9 cellular contexts compared by ENCODE assay signal in genomic region chr6:63441266-63441956, GRCh38.
A peak's percentile ranks its signal among the peaks of the same experiment; 100 is the strongest.
DNase-seq lines count a peak whose midpoint lies in the region; ATAC-seq and TF ChIP-seq lines count a peak whose summit lies in the region.
"Had no signal": no experiment of that assay in that cellular context is flagged by ENCODE, and none has a peak within 500 bp of the region (broad histone marks: within the 10 kb centered on the region; RNA-seq: fewer than 3 reads in every experiment).

No MANE protein-coding gene starts in this region.

- H3K27me3 Mint-ChIP-seq in glutamatergic neuron (ENCODE audit: unreplicated experiment) (peaks cover 9% of the 10 kb centered on the region), type B pancreatic cell (peaks cover 9% of the 10 kb centered on the region)

- H3K27ac Mint-ChIP-seq in glutamatergic neuron (ENCODE audit: unreplicated experiment), result no peak overlapping the region
- H3K27ac Mint-ChIP-seq in type B pancreatic cell, result no peak overlapping the region

- peaks cover 3% of the 10 kb centered on the region for H3K4me1 Mint-ChIP-seq in glutamatergic neuron (ENCODE audit: low read depth, unreplicated experiment)
- no peaks in the 10 kb centered on the region for H3K4me1 Mint-ChIP-seq in type B pancreatic cell (ENCODE audit: unreplicated experiment)

- H3K4me3 Mint-ChIP-seq in glutamatergic neuron (ENCODE audit: unreplicated experiment), result no peak overlapping the region
- H3K4me3 Mint-ChIP-seq in type B pancreatic cell, result no peak overlapping the region

- H3K9me3 Mint-ChIP-seq in glutamatergic neuron (ENCODE audit: unreplicated experiment) (no peaks in the 10 kb centered on the region), type B pancreatic cell (no peaks in the 10 kb centered on the region)

- H3K9me3 ChIP-seq in lung (ENCODE audit: control insufficient read depth in 2 of 2, insufficient read depth in 1 of 2, low read length in 1 of 2), result peaks cover 0 to 3% of the 10 kb centered on the region in 2 donors
- H3K9me3 ChIP-seq in colonic mucosa, result no peaks in the 10 kb centered on the region
- H3K9me3 ChIP-seq: pancreas had no signal

- no peak overlapping the region for H3K9ac ChIP-seq in colonic mucosa (ENCODE audit: low read depth in 2 of 2, low read length in 2 of 2)

- H3K27ac ChIP-seq in lung (ENCODE audit: low read depth in 1 of 2, low read length in 1 of 2) (no peak overlapping the region), colonic mucosa (no peak overlapping the region)
- H3K27ac ChIP-seq: pancreas had no signal

- TF ChIP-seq CTCF in lung (IDR thresholded peaks at IDR 0.05; ENCODE audit: control extremely low read depth, extremely low read depth), result no peak
- TF ChIP-seq CTCF in glutamatergic neuron (IDR thresholded peaks at IDR 0.05; ENCODE audit: partially characterized antibody, unreplicated experiment), result no peak
- TF ChIP-seq CTCF in type B pancreatic cell (conservative IDR thresholded peaks at IDR 0.05), result no peak
- no peak for TF ChIP-seq CTCF in colonic mucosa (IDR thresholded peaks at IDR 0.05)

- H3K4me1 ChIP-seq in lung (ENCODE audit: control insufficient read depth in 2 of 2, insufficient read depth in 2 of 2, low read length in 2 of 2), result no peaks in the 10 kb centered on the region
- peaks cover 4% of the 10 kb centered on the region for H3K4me1 ChIP-seq in colonic mucosa
- H3K4me1 ChIP-seq: pancreas had no signal

- 85 to 86% methylated on average over 18 of the region's 18 CpGs for WGBS in lung, 2 donors

- ATAC-seq in HG03571 (IDR thresholded peaks at IDR 0.05; ENCODE audit: unreplicated experiment) (peak; percentile 88), lung (ENCODE audit: insufficient read depth, low FRiP score) (peak; percentile 43)
- ATAC-seq: pancreas had no signal

- intact Hi-C loops in colonic mucosa (cut with DNase I), result no loop called here

- DNase-seq in DMS53 (lab: John Stamatoyannopoulos, UW) (peak; percentile 98), RPMI7951 (ENCODE audit: low read depth) (peak; percentile 1), lung (ENCODE audit: low spot score) (peak; percentile 52), NCI-H1048 (lab: John Stamatoyannopoulos, UW) (no peak), glutamatergic neuron (no peak), type B pancreatic cell (ENCODE audit: extremely low spot score, unreplicated experiment) (no peak), colonic mucosa (no peak)
- DNase-seq: pancreas had no signal

- H3K27me3 ChIP-seq in lung (ENCODE audit: control insufficient read depth, insufficient read depth) (no peaks in the 10 kb centered on the region), colonic mucosa (no peaks in the 10 kb centered on the region)
- H3K27me3 ChIP-seq: pancreas had no signal

- H3K4me3 ChIP-seq in lung (no peak overlapping the region), colonic mucosa (no peak overlapping the region)
- H3K4me3 ChIP-seq: pancreas had no signal

- H3K36me3 ChIP-seq in lung (ENCODE audit: control insufficient read depth in 2 of 2, insufficient read depth in 2 of 2, low read length in 2 of 2) (no peaks in the 10 kb centered on the region), colonic mucosa (no peaks in the 10 kb centered on the region)
- H3K36me3 ChIP-seq: pancreas had no signal

- H3K36me3 Mint-ChIP-seq in glutamatergic neuron (ENCODE audit: unreplicated experiment), result no peaks in the 10 kb centered on the region
- H3K36me3 Mint-ChIP-seq in type B pancreatic cell, result no peaks in the 10 kb centered on the region

Comparison
In these comparisons a context has a peak if more than half of its experiments do, and no peak if none do; other contexts are left out.
1. DNase-seq: peak in DMS53 (single experiment), RPMI7951 (single experiment) and lung (single experiment); none in NCI-H1048 (single experiment), glutamatergic neuron (single experiment), type B pancreatic cell (single experiment) and colonic mucosa (single experiment).